ENCODE assay signal across 28 cellular contexts in genomic region chrY:19484997-19485396, GRCh38.
"Had no signal": no experiment of that assay in that cellular context is flagged by ENCODE, and none has a peak within 500 bp of the region (broad histone marks: within the 10 kb centered on the region; RNA-seq: fewer than 3 reads in every experiment).

No MANE protein-coding gene starts in this region.

- H3K4me3 ChIP-seq: colonic mucosa, coronary artery, dorsolateral prefrontal cortex, esophagus muscularis mucosa, esophagus squamous epithelium, gastrocnemius medialis, gastroesophageal sphincter, heart left ventricle, heart right ventricle had no signal

- H3K27me3 ChIP-seq: colonic mucosa, dorsolateral prefrontal cortex, esophagus muscularis mucosa, esophagus squamous epithelium, foreskin keratinocyte, gastrocnemius medialis, gastroesophageal sphincter, heart left ventricle, heart right ventricle had no signal

- H3K27ac ChIP-seq: colonic mucosa, coronary artery, dorsolateral prefrontal cortex, epithelial cell of prostate, esophagus muscularis mucosa, esophagus squamous epithelium, foreskin keratinocyte, gastrocnemius medialis, gastroesophageal sphincter, heart left ventricle, heart right ventricle had no signal

- H3K4me3 Mint-ChIP-seq: dendritic cell treated with granulocyte-macrophage colony-stimulating factor and Interleukin-4, amounts not matched to agents 40 ng/mL and 50 ng/mL, for 4 days; effector memory CD8-positive, alpha-beta T cell; endodermal cell had no signal

- H3K9me3 ChIP-seq: colonic mucosa, esophagus muscularis mucosa, esophagus squamous epithelium, gastrocnemius medialis, heart left ventricle had no signal

- H3K9me3 Mint-ChIP-seq: endodermal cell had no signal

- ATAC-seq: effector memory CD8-positive, alpha-beta T cell; esophagus mucosa; foreskin keratinocyte; gastrocnemius medialis; gastroesophageal sphincter; heart left ventricle; heart right ventricle had no signal

- DNase-seq: colonic mucosa; cortex of kidney; dermis blood vessel endothelial cell; dorsolateral prefrontal cortex; effector CD4-positive, alpha-beta T cell; effector CD8-positive, alpha-beta T cell; effector memory CD4-positive, alpha-beta T cell; effector memory CD8-positive, alpha-beta T cell; endodermal cell; esophagus squamous epithelium; foreskin fibroblast; foreskin keratinocyte; foreskin melanocyte; gastrocnemius medialis; glutamatergic neuron; head of caudate nucleus; heart left ventricle; heart right ventricle had no signal

- H3K27ac Mint-ChIP-seq: dendritic cell treated with granulocyte-macrophage colony-stimulating factor and Interleukin-4, amounts not matched to agents 40 ng/mL and 50 ng/mL, for 4 days; endodermal cell had no signal

- FAIRE-seq: colon, endometrium, endothelial cell of umbilical vein, frontal cortex had no signal

- H3K36me3 ChIP-seq: colonic mucosa, esophagus muscularis mucosa, esophagus squamous epithelium, gastrocnemius medialis, gastroesophageal sphincter, heart left ventricle, heart right ventricle had no signal

- H3K4me1 ChIP-seq: colonic mucosa, esophagus muscularis mucosa, esophagus squamous epithelium, foreskin keratinocyte, gastrocnemius medialis, gastroesophageal sphincter, heart left ventricle, heart right ventricle had no signal

- H3K27me3 Mint-ChIP-seq: dendritic cell treated with granulocyte-macrophage colony-stimulating factor and Interleukin-4, amounts not matched to agents 40 ng/mL and 50 ng/mL, for 4 days; effector memory CD8-positive, alpha-beta T cell had no signal

- H3K4me1 Mint-ChIP-seq: endodermal cell had no signal
